ENCODE assay signal across 14 cellular contexts in genomic region chr7:137983308-137984008, GRCh38. TPM values are rescaled to one million over a fixed set of nuclear protein-coding genes. Genes with fewer than 3 reads are reported as not detected.
DNase-seq lines count a peak whose midpoint lies in the region; TF ChIP-seq lines count a peak whose summit lies in the region.
"Had no signal": no experiment of that assay in that cellular context is flagged by ENCODE, and none has a peak within 500 bp of the region (broad histone marks: within the 10 kb centered on the region; RNA-seq: fewer than 3 reads in every experiment).

No MANE protein-coding gene starts in this region.

- H3K9ac ChIP-seq in endodermal cell (ENCODE audit: extremely low read depth, low read length, poor library complexity, severe bottlenecking), result no peak overlapping the region

- no peaks in the 10 kb centered on the region for H3K27me3 Mint-ChIP-seq in endodermal cell (ENCODE audit: insufficient read depth)

- H3K9me3 Mint-ChIP-seq in endodermal cell, result peaks cover 5% of the 10 kb centered on the region

- DNase-seq in NCI-H2107 treated with DMSO at 0.1 percent for 48 hours (lab: John Stamatoyannopoulos, UW; ENCODE audit: unreplicated experiment), result peak; percentile 44
- DNase-seq in NCI-H2107 (lab: John Stamatoyannopoulos, UW), result no peak
- DNase-seq in endodermal cell, result no peak
- DNase-seq in tibial nerve (ENCODE audit: low spot score in 2 of 2), result no peak
- DNase-seq in activated CD8-positive, alpha-beta memory T cell treated with anti-CD3 and anti-CD28 coated beads for 24 hours, result no peak
- no peak for DNase-seq in EL
- DNase-seq in mucosa of gallbladder (ENCODE audit: low spot score), result no peak
- DNase-seq: activated CD4-positive, alpha-beta T cell treated with anti-CD3 and anti-CD28 coated beads for 4 hours; activated naive CD4-positive, alpha-beta T cell; MV-4-11; pancreas; SW 1271 had no signal

- H3K9me3 ChIP-seq in endodermal cell (ENCODE audit: control insufficient read depth, low read length) (peaks cover 14% of the 10 kb centered on the region), muscle layer of duodenum (ENCODE audit: control insufficient read depth in 1 of 2, low read length in 2 of 2) (no peaks in the 10 kb centered on the region), tibial nerve (no peaks in the 10 kb centered on the region)
- H3K9me3 ChIP-seq: pancreas had no signal

- peak overlapping the region; percentile 22 for H3K27ac Mint-ChIP-seq in endodermal cell

- H3K36me3 Mint-ChIP-seq in endodermal cell (ENCODE audit: low read depth), result peaks cover 37% of the 10 kb centered on the region

- no peak overlapping the region for H3K4me3 Mint-ChIP-seq in endodermal cell

- H3K36me3 ChIP-seq in endodermal cell (ENCODE audit: control insufficient read depth, insufficient read depth, low read length), result peaks cover 37% of the 10 kb centered on the region
- H3K36me3 ChIP-seq in muscle layer of duodenum (ENCODE audit: control insufficient read depth in 1 of 2, insufficient read depth in 2 of 2, low read length in 2 of 2), result no peaks in the 10 kb centered on the region
- H3K36me3 ChIP-seq in tibial nerve, result no peaks in the 10 kb centered on the region
- H3K36me3 ChIP-seq: pancreas had no signal

- TF ChIP-seq POLR2A in tibial nerve (IDR thresholded peaks at IDR 0.05), result no peak

- TF ChIP-seq CTCF in endodermal cell (conservative IDR thresholded peaks at IDR 0.05) (no peak), tibial nerve (IDR thresholded peaks at IDR 0.05) (no peak)

- peak in 1 of 2 donors; percentile 12 for TF ChIP-seq EP300 in tibial nerve (IDR thresholded peaks at IDR 0.05)

- 92 to 96% methylated on average over 7 to 12 of the region's 12 CpGs for WGBS in endodermal cell (ENCODE audit: insufficient coverage in 1 of 2, insufficient read length in 1 of 2), 2 experiments
- WGBS in tibial nerve, 2 donors, result 27 to 30% methylated on average over 12 of the region's 12 CpGs

- H3K4me1 Mint-ChIP-seq in endodermal cell, result peaks cover 36% of the 10 kb centered on the region

- H3K27me3 ChIP-seq in endodermal cell (ENCODE audit: control insufficient read depth, insufficient read depth, low read length, poor library complexity, severe bottlenecking) (no peaks in the 10 kb centered on the region), muscle layer of duodenum (ENCODE audit: low read depth, low read length) (no peaks in the 10 kb centered on the region), tibial nerve (no peaks in the 10 kb centered on the region)
- H3K27me3 ChIP-seq: pancreas had no signal

- H3K4me3 ChIP-seq in endodermal cell (ENCODE audit: low read length), result no peak overlapping the region
- H3K4me3 ChIP-seq in muscle layer of duodenum (ENCODE audit: low read depth in 1 of 2, low read length in 2 of 2), result no peak overlapping the region
- H3K4me3 ChIP-seq in tibial nerve, result no peak overlapping the region
- H3K4me3 ChIP-seq: pancreas had no signal

- H3K27ac ChIP-seq in endodermal cell (ENCODE audit: low read depth, low read length) (no peak overlapping the region), muscle layer of duodenum (ENCODE audit: low read length) (peak overlapping the region; percentile 19), tibial nerve (peak overlapping the region; percentile 65 to 99 (median 84))
- H3K27ac ChIP-seq: 22Rv1, pancreas had no signal

- H3K4me1 ChIP-seq in endodermal cell (ENCODE audit: control insufficient read depth, insufficient read depth, low read length) (no peaks in the 10 kb centered on the region), muscle layer of duodenum (ENCODE audit: control insufficient read depth in 1 of 2, insufficient read depth in 2 of 2, low read length in 2 of 2) (peaks cover 27 to 87% of the 10 kb centered on the region in 2 donors), tibial nerve (peaks cover 0 to 100% (median 84%) of the 10 kb centered on the region in 4 donors)

RNA-seq across cellular contexts. Expression of gene CREB3L2, which starts 18.4 kb away (rescaled TPM):
- 10 to 100 TPM; 48.2 to 80.2 TPM for total RNA-seq in endodermal cell
- polyA plus RNA-seq in endodermal cell (2013, experiment 1 of 2), result 28.1 TPM
- 28.2 TPM for polyA plus RNA-seq in endodermal cell (2013, experiment 2 of 2)
- total RNA-seq in tibial nerve, result 10 to 100 TPM; 43.5 to 73.0 (median 51.2) TPM
- 80.3 TPM for total RNA-seq in mucosa of gallbladder
